Comparison of ENCODE assay signal across 8 cellular contexts in genomic region chr10:28177944-28178637, GRCh38.
A peak's percentile ranks its signal among the peaks of the same experiment; 100 is the strongest.
DNase-seq lines count a peak whose midpoint lies in the region; FAIRE-seq and TF ChIP-seq lines count a peak whose summit lies in the region.

No MANE protein-coding gene starts in this region.

- H3K9ac ChIP-seq in Karpas-422 (ENCODE audit: low read length) (no peak overlapping the region), parathyroid adenoma (no peak overlapping the region)

- H4K20me1 ChIP-seq in Karpas-422 (ENCODE audit: insufficient read depth, low read depth, low read length), result no peaks in the 10 kb centered on the region

- no peaks in the 10 kb centered on the region for H3K36me3 ChIP-seq in ACC112 (ENCODE audit: insufficient read depth, low read length)
- no peaks in the 10 kb centered on the region for H3K36me3 ChIP-seq in Karpas-422 (ENCODE audit: insufficient read depth, low read length)
- H3K36me3 ChIP-seq in parathyroid adenoma (ENCODE audit: control insufficient read depth, insufficient read depth, low read length), result no peaks in the 10 kb centered on the region
- no peaks in the 10 kb centered on the region for H3K36me3 ChIP-seq in thyroid gland

- peak overlapping the region; percentile 70 for H3K4me3 ChIP-seq in ACC112 (ENCODE audit: low read depth, low read length)
- no peak overlapping the region for H3K4me3 ChIP-seq in Karpas-422 (ENCODE audit: low read length)
- H3K4me3 ChIP-seq in parathyroid adenoma (ENCODE audit: low read depth, low read length), result no peak overlapping the region
- no peak overlapping the region for H3K4me3 ChIP-seq in thyroid gland (replicated peaks in 1 of 3)

- no peaks in the 10 kb centered on the region for H3K79me2 ChIP-seq in ACC112 (ENCODE audit: control insufficient read depth, insufficient read depth, low read length, unreplicated experiment)
- no peaks in the 10 kb centered on the region for H3K79me2 ChIP-seq in Karpas-422 (ENCODE audit: low read length)
- no peaks in the 10 kb centered on the region for H3K79me2 ChIP-seq in parathyroid adenoma

- WGBS in thyroid gland, 2 donors, result 69 to 91% methylated on average over 4 of the region's 4 CpGs

- H3K27me3 ChIP-seq in ACC112 (ENCODE audit: insufficient read depth, low read length), result 0 out of 2 replicates have a peak, but pooled peaks cover 3% of the 10 kb centered on the region
- no peaks in the 10 kb centered on the region for H3K27me3 ChIP-seq in Karpas-422 (ENCODE audit: low read length)
- no peaks in the 10 kb centered on the region for H3K27me3 ChIP-seq in parathyroid adenoma (ENCODE audit: control insufficient read depth, insufficient read depth, low read length)
- H3K27me3 ChIP-seq in thyroid gland, result no peaks in the 10 kb centered on the region

- H3K9me3 ChIP-seq in Karpas-422 (ENCODE audit: low read length) (no peaks in the 10 kb centered on the region), parathyroid adenoma (ENCODE audit: control insufficient read depth, low read length) (no peaks in the 10 kb centered on the region), thyroid gland (no peaks in the 10 kb centered on the region)

- TF ChIP-seq POLR2A in thyroid gland (IDR thresholded peaks at IDR 0.05), result no peak

- H3K27ac ChIP-seq in ACC112 (ENCODE audit: low read depth, low read length) (no peak overlapping the region), Karpas-422 (ENCODE audit: low read length) (no peak overlapping the region), parathyroid adenoma (no peak overlapping the region), thyroid gland (peak overlapping the region in 1 of 3 donors; percentile 30)

- intact Hi-C loops in thyroid gland (cut with DNase I), result loop anchor here (10.0 kb wide), 1 partner anchor 433 kb away; the partner anchor contains the start of gene MKX

- H3K9me2 ChIP-seq in Karpas-422 (replicated peaks; ENCODE audit: insufficient read depth, low read length), result no peaks in the 10 kb centered on the region

- DNase-seq in GM19239 (ENCODE audit: insufficient read length, low spot score), result no peak
- DNase-seq in Karpas-422, result no peak
- DNase-seq in central memory CD4-positive, alpha-beta T cell, result peak; percentile 27
- DNase-seq in D341Med (ENCODE audit: low spot score), result no peak
- DNase-seq in NCI-H748 (lab: John Stamatoyannopoulos, UW; ENCODE audit: unreplicated experiment), result no peak
- DNase-seq in thyroid gland, result no peak

- H2AFZ ChIP-seq in ACC112 (ENCODE audit: low read length, unreplicated experiment), result peak overlapping the region; percentile 100
- H2AFZ ChIP-seq in Karpas-422 (ENCODE audit: low read length), result peak overlapping the region; percentile 55; the same call in 1 of the 2 replicates
- peak overlapping the region; percentile 22 for H2AFZ ChIP-seq in parathyroid adenoma

- peak overlapping the region; percentile 41 for H3K4me2 ChIP-seq in Karpas-422 (ENCODE audit: low read depth, low read length, poor library complexity, severe bottlenecking)
- H3K4me2 ChIP-seq in parathyroid adenoma (ENCODE audit: low read length), result no peak overlapping the region

- peak; percentile 51 for FAIRE-seq in GM19239 (lab: Jason Lieb, UNC)

- H3K4me1 ChIP-seq in ACC112 (ENCODE audit: control insufficient read depth, insufficient read depth, low read length, unreplicated experiment), result peaks cover 16% of the 10 kb centered on the region
- H3K4me1 ChIP-seq in Karpas-422 (ENCODE audit: low read length), result peaks cover 5% of the 10 kb centered on the region
- H3K4me1 ChIP-seq in parathyroid adenoma, result no peaks in the 10 kb centered on the region
- peaks cover 0 to 15% of the 10 kb centered on the region in 2 donors for H3K4me1 ChIP-seq in thyroid gland

- TF ChIP-seq CTCF in parathyroid adenoma (IDR thresholded peaks at IDR 0.05) (no peak), thyroid gland (IDR thresholded peaks at IDR 0.05) (no peak)

Comparison
In these comparisons a context has a peak if more than half of its experiments do, and no peak if none do; other contexts are left out.
1. H2AFZ ChIP-seq: peak in every context shown above with its lines; median percentile 100 in ACC112; 55 in Karpas-422; 22 in parathyroid adenoma.